Comparison of ENCODE assay signal across 8 cellular contexts in genomic region chr9:137085918-137086530, GRCh38. TPM values are rescaled to one million over a fixed set of nuclear protein-coding genes. Genes with fewer than 3 reads are reported as not detected.
A peak's percentile ranks its signal among the peaks of the same experiment; 100 is the strongest.
DNase-seq lines count a peak whose midpoint lies in the region; ATAC-seq and TF ChIP-seq lines count a peak whose summit lies in the region.

No MANE protein-coding gene starts in this region.

- H3K4me3 ChIP-seq in BJ (ENCODE audit: low read depth, low read length) (peak overlapping the region; percentile 64), NB4 (ENCODE audit: low read depth, low read length) (peak overlapping the region; percentile 67), gastrocnemius medialis (peak overlapping the region; percentile 67 to 92 (median 78))

- DNase-seq in BJ (ENCODE audit: low read depth) = no peak
- DNase-seq in NB4 (ENCODE audit: low read depth) = no peak
- DNase-seq in activated naive CD4-positive, alpha-beta T cell treated with anti-CD3 and anti-CD28 coated beads, Interleukin-2, amount 50 U/mL, for 72 hours (ENCODE audit: low spot score in 2 of 2) = peak in 1 of 2 donors; percentile 40
- peak; percentile 68 for DNase-seq in left cardiac atrium
- peak in 1 of 2 donors; percentile 40 for DNase-seq in gastrocnemius medialis
- DNase-seq in NCI-H128 (lab: John Stamatoyannopoulos, UW; ENCODE audit: unreplicated experiment) = no peak

- ATAC-seq in GM21717 (IDR thresholded peaks at IDR 0.05; ENCODE audit: unreplicated experiment) (peak; percentile 4), left cardiac atrium (peak; percentile 38 to 40), gastrocnemius medialis (peak in 1 of 2 donors; percentile 31), GM19452 (IDR thresholded peaks at IDR 0.05; ENCODE audit: unreplicated experiment) (no peak)
- peak; percentile 3 to 4 for ATAC-seq in activated naive CD4-positive, alpha-beta T cell treated with anti-CD3 and anti-CD28 coated beads, Interleukin-2, amount 50 U/mL, for 72 hours

- no peaks in the 10 kb centered on the region for H3K9me3 ChIP-seq in gastrocnemius medialis

- peaks cover 18% of the 10 kb centered on the region for H3K36me3 ChIP-seq in BJ (ENCODE audit: control insufficient read depth, insufficient read depth, low read length)
- peaks cover 0 to 5% of the 10 kb centered on the region in 2 donors for H3K36me3 ChIP-seq in gastrocnemius medialis

- H3K27me3 ChIP-seq in BJ (ENCODE audit: control insufficient read depth, insufficient read depth, low read length) (no peaks in the 10 kb centered on the region), gastrocnemius medialis (no peaks in the 10 kb centered on the region)

- POLR2A ChIA-PET in BJ (lab: Charles Lee) = no interaction called here

- intact Hi-C loops in left cardiac atrium (cut with DNase I) = no loop called here
- intact Hi-C loops in gastrocnemius medialis (cut with DNase I; ENCODE audit: low total_unique reads) = loop anchor here (1.0 to 5.0 kb wide), 4 partner anchors 29 to 604 kb away; partner anchors contain the start of genes ANAPC2, DPP7, SEC16A and SSNA1

- TF ChIP-seq CTCF in BJ (IDR thresholded peaks at IDR 0.05; ENCODE audit: insufficient read depth, low read depth, low read length) (no peak), NB4 (IDR thresholded peaks at IDR 0.05; ENCODE audit: low read depth, low read length) (no peak), gastrocnemius medialis (IDR thresholded peaks at IDR 0.05 in 4 of 5, conservative IDR thresholded peaks at IDR 0.05 in 1 of 5) (no peak)

- in situ Hi-C loops in gastrocnemius medialis (cut with MboI; ENCODE audit: low sequenced_read_pairs in 4 of 4) = no loop called here

- H3K4me1 ChIP-seq in gastrocnemius medialis = peaks cover 18 to 21% of the 10 kb centered on the region in 2 donors

- TF ChIP-seq POLR2A in NB4 (IDR thresholded peaks at IDR 0.05; ENCODE audit: extremely low read depth, insufficient read length) (peak; percentile 4), gastrocnemius medialis (IDR thresholded peaks at IDR 0.05) (no peak)

- peak overlapping the region; percentile 89 to 98 for H3K27ac Mint-ChIP-seq in activated naive CD4-positive, alpha-beta T cell treated with anti-CD3 and anti-CD28 coated beads, Interleukin-2, amount 50 U/mL, for 72 hours

- CTCF ChIA-PET in BJ (lab: Yijun Ruan, JAX) = interaction anchor here (0.8 to 3.3 kb wide), 7 partner anchors 10 to 149 kb away, joined by 3 to 10 read pairs (median 7); partner anchors contain the start of genes NPDC1 and SAPCD2

- peaks cover 0 to 5% of the 10 kb centered on the region in 2 donors for H3K36me3 Mint-ChIP-seq in activated naive CD4-positive, alpha-beta T cell treated with anti-CD3 and anti-CD28 coated beads, Interleukin-2, amount 50 U/mL, for 72 hours

- peak overlapping the region; percentile 91 to 96 (median 92) for H3K27ac ChIP-seq in gastrocnemius medialis

- no peaks in the 10 kb centered on the region for H3K9me3 Mint-ChIP-seq in activated naive CD4-positive, alpha-beta T cell treated with anti-CD3 and anti-CD28 coated beads, Interleukin-2, amount 50 U/mL, for 72 hours

RNA-seq across cellular contexts. Expression of gene MAN1B1, which starts 0.8 kb away (rescaled TPM):
- 53.0 and 80.0 TPM in 2 replicates for polyA plus RNA-seq in BJ (2011; rRNA removed)
- polyA minus RNA-seq in BJ (2011; rRNA and poly(A)+ RNA removed) = 37.3 and 50.3 TPM in 2 replicates
- total RNA-seq in activated naive CD4-positive, alpha-beta T cell treated with anti-CD3 and anti-CD28 coated beads, Interleukin-2, amount 50 U/mL, for 72 hours = 10 to 100 TPM; 23.8 to 41.4 TPM
- total RNA-seq in left cardiac atrium (10 to 100 TPM; 21.9 to 28.8 TPM), gastrocnemius medialis (10 to 100 TPM; 15.9 to 31.9 (median 21.1) TPM)

RNA-seq across cellular contexts. Expression of gene UAP1L1, which starts 8.7 kb away (rescaled TPM):
- 2.8 and 5.6 TPM in 2 replicates for polyA plus RNA-seq in BJ (2011; rRNA removed)
- polyA minus RNA-seq in BJ (2011; rRNA and poly(A)+ RNA removed) = 2.6 and 3.0 TPM in 2 replicates
- total RNA-seq in activated naive CD4-positive, alpha-beta T cell treated with anti-CD3 and anti-CD28 coated beads, Interleukin-2, amount 50 U/mL, for 72 hours = 10 to 100 TPM in 1 of 2 donors, 1 to 10 TPM in 1; 7.5 to 28.2 TPM
- total RNA-seq in left cardiac atrium (10 to 100 TPM; 13.5 to 14.0 TPM), gastrocnemius medialis (1 to 10 TPM in 2 of 4 donors, under 1 TPM in 2; 0.49 to 2.5 (median 1.5) TPM)

RNA-seq across cellular contexts. Expression of gene SAPCD2, which starts 15.7 kb away (rescaled TPM):
- polyA plus RNA-seq in BJ (2011; rRNA removed) = 5.1 and 8.6 TPM in 2 replicates
- 3.0 and 3.2 TPM in 2 replicates for polyA minus RNA-seq in BJ (2011; rRNA and poly(A)+ RNA removed)
- total RNA-seq in activated naive CD4-positive, alpha-beta T cell treated with anti-CD3 and anti-CD28 coated beads, Interleukin-2, amount 50 U/mL, for 72 hours = 10 to 100 TPM in 1 of 2 donors, 1 to 10 TPM in 1; 3.5 to 13.3 TPM
- under 1 TPM; 0.39 to 0.44 TPM for total RNA-seq in left cardiac atrium
- total RNA-seq in gastrocnemius medialis = under 1 TPM in 3 of 4 donors, not detected in 1; 0.16 to 0.24 (median 0.17) TPM

RNA-seq across cellular contexts. Expression of gene DPP7, which starts 28.5 kb away (rescaled TPM):
- 66.7 and 94.4 TPM in 2 replicates for polyA plus RNA-seq in BJ (2011; rRNA removed)
- 35.7 and 70.8 TPM in 2 replicates for polyA minus RNA-seq in BJ (2011; rRNA and poly(A)+ RNA removed)
- total RNA-seq in activated naive CD4-positive, alpha-beta T cell treated with anti-CD3 and anti-CD28 coated beads, Interleukin-2, amount 50 U/mL, for 72 hours = 100 to 1,000 TPM; 172 to 236 TPM
- total RNA-seq in left cardiac atrium (100 to 1,000 TPM; 176 to 198 TPM), gastrocnemius medialis (10 to 100 TPM; 36.9 to 63.1 (median 55.9) TPM)

RNA-seq across cellular contexts. Expression of gene ENTPD2, which starts 32.2 kb away (rescaled TPM):
- polyA plus RNA-seq in BJ (2011; rRNA removed) = not detected in 2 replicates
- not detected in 2 replicates for polyA minus RNA-seq in BJ (2011; rRNA and poly(A)+ RNA removed)
- under 1 TPM in 1 of 2 donors, not detected in 1; 0.27 TPM for total RNA-seq in activated naive CD4-positive, alpha-beta T cell treated with anti-CD3 and anti-CD28 coated beads, Interleukin-2, amount 50 U/mL, for 72 hours
- total RNA-seq in left cardiac atrium = 1 to 10 TPM in 1 of 2 donors, under 1 TPM in 1; 0.60 to 2.2 TPM
- under 1 TPM in 2 of 4 donors, not detected in 2; 0.22 to 0.55 TPM for total RNA-seq in gastrocnemius medialis
